Comparison of ENCODE assay signal across 1 cellular context in the genomic region with DNA sequence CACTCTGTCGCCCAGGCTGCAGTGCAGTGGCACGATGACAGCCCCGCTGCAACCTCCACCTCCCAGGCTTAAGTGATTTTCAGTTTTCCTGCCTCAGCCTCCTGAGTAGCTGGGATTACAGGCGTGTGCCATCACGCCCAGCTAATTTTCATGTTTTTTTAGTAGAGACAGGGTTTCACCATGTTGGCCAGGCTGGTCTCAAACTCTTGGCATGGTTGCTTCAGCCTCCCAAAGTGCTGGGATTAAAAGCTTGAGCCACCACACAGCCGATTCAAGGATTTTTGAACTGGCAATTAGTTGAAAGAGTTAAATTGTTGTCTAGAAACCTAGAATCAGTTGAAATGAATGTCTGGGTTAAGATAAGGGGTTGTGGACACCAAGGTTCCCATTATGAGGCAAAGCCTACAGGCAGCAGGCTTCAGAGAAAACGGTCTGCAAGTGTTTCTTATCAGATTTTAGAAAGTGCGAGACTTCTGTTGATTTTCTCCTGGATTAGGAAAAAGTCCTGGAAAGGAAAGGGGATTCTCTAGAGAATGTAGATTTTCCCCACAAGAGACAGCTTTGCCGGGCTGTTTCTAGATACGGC.
TF ChIP-seq lines count a peak whose summit lies in the region.

No MANE protein-coding gene starts in this region.

TF ChIP-seq in K562, 482 proteins besides CTCF, POLR2A, EP300 and RAD21 (continued from another document):
- TF ChIP-seq ZNF76 (CRISPR knock-in tag; IDR thresholded peaks at IDR 0.05; ENCODE audit: borderline replicate concordance) (no peak), TOE1 (IDR thresholded peaks at IDR 0.05; ENCODE audit: borderline replicate concordance) (no peak), TOE1 (CRISPR knock-in tag; IDR thresholded peaks at IDR 0.05; ENCODE audit: borderline replicate concordance, low read depth) (no peak), CBFA2T3 (IDR thresholded peaks at IDR 0.05) (peak; percentile 44), TEAD4 (IDR thresholded peaks at IDR 0.05; ENCODE audit: low read length) (peak; percentile 50; the same call in 1 of the 2 replicates), TEAD4 (CRISPR knock-in tag; IDR thresholded peaks at IDR 0.05; ENCODE audit: borderline replicate concordance) (no peak), RCOR1 (IDR thresholded peaks at IDR 0.05; ENCODE audit: borderline replicate concordance in 1 of 2, low read depth in 2 of 2, low read length in 2 of 2) (peak in 1 of 2 experiments; percentile 47; a peak in 1 of 4 replicates), POLR2AphosphoS5 (IDR thresholded peaks at IDR 0.05; ENCODE audit: control insufficient read depth, insufficient read depth, low read depth, low read length) (no peak), ZNF41 (CRISPR knock-in tag; conservative IDR thresholded peaks at IDR 0.05) (no peak), MXI1 (IDR thresholded peaks at IDR 0.05; ENCODE audit: low read depth, low read length) (no peak), HEY1 (CRISPR knock-in tag; IDR thresholded peaks at IDR 0.05; ENCODE audit: borderline replicate concordance) (no peak), SMARCA4 (IDR thresholded peaks at IDR 0.05) (0 out of 2 replicates have a peak, but pooled peaks have one; percentile 42), TAL1 (IDR thresholded peaks at IDR 0.05) (0 out of 2 replicates have a peak, but pooled peaks have one; percentile 7), ZNF224 (CRISPR knock-in tag; IDR thresholded peaks at IDR 0.05) (no peak), ETV6 (IDR thresholded peaks at IDR 0.05; ENCODE audit: borderline replicate concordance in 1 of 2, low read depth in 2 of 2, low read length in 1 of 2) (no peak), ETV6 (CRISPR knock-in tag; IDR thresholded peaks at IDR 0.05; ENCODE audit: borderline replicate concordance) (no peak), RFX7 (CRISPR knock-in tag; IDR thresholded peaks at IDR 0.05) (no peak), CBFA2T2 (conservative IDR thresholded peaks at IDR 0.05) (0 out of 2 replicates have a peak, but pooled peaks have one; percentile 7), NR3C1 (CRISPR knock-in tag; IDR thresholded peaks at IDR 0.05) (no peak), ARHGAP35 (IDR thresholded peaks at IDR 0.05; ENCODE audit: partially characterized antibody) (no peak), CBX3 (IDR thresholded peaks at IDR 0.05; ENCODE audit: borderline replicate concordance in 1 of 2, low read length in 2 of 2) (no peak), ARID1B (IDR thresholded peaks at IDR 0.05) (peak; percentile 53), SOX6 (IDR thresholded peaks at IDR 0.05) (peak; percentile 58; the same call in 1 of the 2 replicates)
- TF ChIP-seq, protein P1, sequence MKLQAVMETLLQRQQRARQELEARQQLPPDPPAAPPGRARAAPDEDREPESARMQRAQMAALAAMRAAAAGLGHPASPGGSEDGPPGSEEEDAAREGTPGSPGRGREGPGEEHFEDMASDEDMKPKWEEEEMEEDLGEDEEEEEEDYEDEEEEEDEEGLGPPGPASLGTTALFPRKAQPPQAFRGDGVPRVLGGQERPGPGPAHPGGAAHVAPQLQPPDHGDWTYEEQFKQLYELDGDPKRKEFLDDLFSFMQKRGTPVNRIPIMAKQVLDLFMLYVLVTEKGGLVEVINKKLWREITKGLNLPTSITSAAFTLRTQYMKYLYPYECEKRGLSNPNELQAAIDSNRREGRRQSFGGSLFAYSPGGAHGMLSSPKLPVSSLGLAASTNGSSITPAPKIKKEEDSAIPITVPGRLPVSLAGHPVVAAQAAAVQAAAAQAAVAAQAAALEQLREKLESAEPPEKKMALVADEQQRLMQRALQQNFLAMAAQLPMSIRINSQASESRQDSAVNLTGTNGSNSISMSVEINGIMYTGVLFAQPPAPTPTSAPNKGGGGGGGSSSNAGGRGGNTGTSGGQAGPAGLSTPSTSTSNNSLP (IDR thresholded peaks at IDR 0.05; ENCODE audit: borderline replicate concordance, low read depth, low read length): no peak
- TF ChIP-seq, protein P2, sequence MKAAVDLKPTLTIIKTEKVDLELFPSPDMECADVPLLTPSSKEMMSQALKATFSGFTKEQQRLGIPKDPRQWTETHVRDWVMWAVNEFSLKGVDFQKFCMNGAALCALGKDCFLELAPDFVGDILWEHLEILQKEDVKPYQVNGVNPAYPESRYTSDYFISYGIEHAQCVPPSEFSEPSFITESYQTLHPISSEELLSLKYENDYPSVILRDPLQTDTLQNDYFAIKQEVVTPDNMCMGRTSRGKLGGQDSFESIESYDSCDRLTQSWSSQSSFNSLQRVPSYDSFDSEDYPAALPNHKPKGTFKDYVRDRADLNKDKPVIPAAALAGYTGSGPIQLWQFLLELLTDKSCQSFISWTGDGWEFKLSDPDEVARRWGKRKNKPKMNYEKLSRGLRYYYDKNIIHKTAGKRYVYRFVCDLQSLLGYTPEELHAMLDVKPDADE (conservative IDR thresholded peaks at IDR 0.05; ENCODE audit: control insufficient read depth, low read depth, low read length): no peak
- TF ChIP-seq, protein P3, sequence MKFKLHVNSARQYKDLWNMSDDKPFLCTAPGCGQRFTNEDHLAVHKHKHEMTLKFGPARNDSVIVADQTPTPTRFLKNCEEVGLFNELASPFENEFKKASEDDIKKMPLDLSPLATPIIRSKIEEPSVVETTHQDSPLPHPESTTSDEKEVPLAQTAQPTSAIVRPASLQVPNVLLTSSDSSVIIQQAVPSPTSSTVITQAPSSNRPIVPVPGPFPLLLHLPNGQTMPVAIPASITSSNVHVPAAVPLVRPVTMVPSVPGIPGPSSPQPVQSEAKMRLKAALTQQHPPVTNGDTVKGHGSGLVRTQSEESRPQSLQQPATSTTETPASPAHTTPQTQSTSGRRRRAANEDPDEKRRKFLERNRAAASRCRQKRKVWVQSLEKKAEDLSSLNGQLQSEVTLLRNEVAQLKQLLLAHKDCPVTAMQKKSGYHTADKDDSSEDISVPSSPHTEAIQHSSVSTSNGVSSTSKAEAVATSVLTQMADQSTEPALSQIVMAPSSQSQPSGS (CRISPR knock-in tag; IDR thresholded peaks at IDR 0.05): no peak
- TF ChIP-seq, protein P4, sequence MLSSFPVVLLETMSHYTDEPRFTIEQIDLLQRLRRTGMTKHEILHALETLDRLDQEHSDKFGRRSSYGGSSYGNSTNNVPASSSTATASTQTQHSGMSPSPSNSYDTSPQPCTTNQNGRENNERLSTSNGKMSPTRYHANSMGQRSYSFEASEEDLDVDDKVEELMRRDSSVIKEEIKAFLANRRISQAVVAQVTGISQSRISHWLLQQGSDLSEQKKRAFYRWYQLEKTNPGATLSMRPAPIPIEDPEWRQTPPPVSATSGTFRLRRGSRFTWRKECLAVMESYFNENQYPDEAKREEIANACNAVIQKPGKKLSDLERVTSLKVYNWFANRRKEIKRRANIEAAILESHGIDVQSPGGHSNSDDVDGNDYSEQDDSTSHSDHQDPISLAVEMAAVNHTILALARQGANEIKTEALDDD (IDR thresholded peaks at IDR 0.05): peak; percentile 34; the same call in 1 of the 2 replicates
- TF ChIP-seq, protein P5, sequence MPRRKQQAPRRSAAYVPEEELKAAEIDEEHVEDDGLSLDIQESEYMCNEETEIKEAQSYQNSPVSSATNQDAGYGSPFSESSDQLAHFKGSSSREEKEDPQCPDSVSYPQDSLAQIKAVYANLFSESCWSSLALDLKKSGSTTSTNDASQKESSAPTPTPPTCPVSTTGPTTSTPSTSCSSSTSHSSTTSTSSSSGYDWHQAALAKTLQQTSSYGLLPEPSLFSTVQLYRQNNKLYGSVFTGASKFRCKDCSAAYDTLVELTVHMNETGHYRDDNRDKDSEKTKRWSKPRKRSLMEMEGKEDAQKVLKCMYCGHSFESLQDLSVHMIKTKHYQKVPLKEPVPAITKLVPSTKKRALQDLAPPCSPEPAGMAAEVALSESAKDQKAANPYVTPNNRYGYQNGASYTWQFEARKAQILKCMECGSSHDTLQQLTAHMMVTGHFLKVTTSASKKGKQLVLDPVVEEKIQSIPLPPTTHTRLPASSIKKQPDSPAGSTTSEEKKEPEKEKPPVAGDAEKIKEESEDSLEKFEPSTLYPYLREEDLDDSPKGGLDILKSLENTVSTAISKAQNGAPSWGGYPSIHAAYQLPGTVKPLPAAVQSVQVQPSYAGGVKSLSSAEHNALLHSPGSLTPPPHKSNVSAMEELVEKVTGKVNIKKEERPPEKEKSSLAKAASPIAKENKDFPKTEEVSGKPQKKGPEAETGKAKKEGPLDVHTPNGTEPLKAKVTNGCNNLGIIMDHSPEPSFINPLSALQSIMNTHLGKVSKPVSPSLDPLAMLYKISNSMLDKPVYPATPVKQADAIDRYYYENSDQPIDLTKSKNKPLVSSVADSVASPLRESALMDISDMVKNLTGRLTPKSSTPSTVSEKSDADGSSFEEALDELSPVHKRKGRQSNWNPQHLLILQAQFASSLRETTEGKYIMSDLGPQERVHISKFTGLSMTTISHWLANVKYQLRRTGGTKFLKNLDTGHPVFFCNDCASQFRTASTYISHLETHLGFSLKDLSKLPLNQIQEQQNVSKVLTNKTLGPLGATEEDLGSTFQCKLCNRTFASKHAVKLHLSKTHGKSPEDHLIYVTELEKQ (CRISPR knock-in tag; IDR thresholded peaks at IDR 0.05): no peak
- TF ChIP-seq, protein P6, sequence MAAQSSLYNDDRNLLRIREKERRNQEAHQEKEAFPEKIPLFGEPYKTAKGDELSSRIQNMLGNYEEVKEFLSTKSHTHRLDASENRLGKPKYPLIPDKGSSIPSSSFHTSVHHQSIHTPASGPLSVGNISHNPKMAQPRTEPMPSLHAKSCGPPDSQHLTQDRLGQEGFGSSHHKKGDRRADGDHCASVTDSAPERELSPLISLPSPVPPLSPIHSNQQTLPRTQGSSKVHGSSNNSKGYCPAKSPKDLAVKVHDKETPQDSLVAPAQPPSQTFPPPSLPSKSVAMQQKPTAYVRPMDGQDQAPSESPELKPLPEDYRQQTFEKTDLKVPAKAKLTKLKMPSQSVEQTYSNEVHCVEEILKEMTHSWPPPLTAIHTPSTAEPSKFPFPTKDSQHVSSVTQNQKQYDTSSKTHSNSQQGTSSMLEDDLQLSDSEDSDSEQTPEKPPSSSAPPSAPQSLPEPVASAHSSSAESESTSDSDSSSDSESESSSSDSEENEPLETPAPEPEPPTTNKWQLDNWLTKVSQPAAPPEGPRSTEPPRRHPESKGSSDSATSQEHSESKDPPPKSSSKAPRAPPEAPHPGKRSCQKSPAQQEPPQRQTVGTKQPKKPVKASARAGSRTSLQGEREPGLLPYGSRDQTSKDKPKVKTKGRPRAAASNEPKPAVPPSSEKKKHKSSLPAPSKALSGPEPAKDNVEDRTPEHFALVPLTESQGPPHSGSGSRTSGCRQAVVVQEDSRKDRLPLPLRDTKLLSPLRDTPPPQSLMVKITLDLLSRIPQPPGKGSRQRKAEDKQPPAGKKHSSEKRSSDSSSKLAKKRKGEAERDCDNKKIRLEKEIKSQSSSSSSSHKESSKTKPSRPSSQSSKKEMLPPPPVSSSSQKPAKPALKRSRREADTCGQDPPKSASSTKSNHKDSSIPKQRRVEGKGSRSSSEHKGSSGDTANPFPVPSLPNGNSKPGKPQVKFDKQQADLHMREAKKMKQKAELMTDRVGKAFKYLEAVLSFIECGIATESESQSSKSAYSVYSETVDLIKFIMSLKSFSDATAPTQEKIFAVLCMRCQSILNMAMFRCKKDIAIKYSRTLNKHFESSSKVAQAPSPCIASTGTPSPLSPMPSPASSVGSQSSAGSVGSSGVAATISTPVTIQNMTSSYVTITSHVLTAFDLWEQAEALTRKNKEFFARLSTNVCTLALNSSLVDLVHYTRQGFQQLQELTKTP (IDR thresholded peaks at IDR 0.05; ENCODE audit: low read depth in 1 of 2, partially characterized antibody in 2 of 2): no peak
- TF ChIP-seq, protein P7, sequence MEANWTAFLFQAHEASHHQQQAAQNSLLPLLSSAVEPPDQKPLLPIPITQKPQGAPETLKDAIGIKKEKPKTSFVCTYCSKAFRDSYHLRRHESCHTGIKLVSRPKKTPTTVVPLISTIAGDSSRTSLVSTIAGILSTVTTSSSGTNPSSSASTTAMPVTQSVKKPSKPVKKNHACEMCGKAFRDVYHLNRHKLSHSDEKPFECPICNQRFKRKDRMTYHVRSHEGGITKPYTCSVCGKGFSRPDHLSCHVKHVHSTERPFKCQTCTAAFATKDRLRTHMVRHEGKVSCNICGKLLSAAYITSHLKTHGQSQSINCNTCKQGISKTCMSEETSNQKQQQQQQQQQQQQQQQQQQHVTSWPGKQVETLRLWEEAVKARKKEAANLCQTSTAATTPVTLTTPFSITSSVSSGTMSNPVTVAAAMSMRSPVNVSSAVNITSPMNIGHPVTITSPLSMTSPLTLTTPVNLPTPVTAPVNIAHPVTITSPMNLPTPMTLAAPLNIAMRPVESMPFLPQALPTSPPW (CRISPR knock-in tag; IDR thresholded peaks at IDR 0.05): 0 out of 2 replicates have a peak, but pooled peaks have one; percentile 22
- TF ChIP-seq, protein P8, sequence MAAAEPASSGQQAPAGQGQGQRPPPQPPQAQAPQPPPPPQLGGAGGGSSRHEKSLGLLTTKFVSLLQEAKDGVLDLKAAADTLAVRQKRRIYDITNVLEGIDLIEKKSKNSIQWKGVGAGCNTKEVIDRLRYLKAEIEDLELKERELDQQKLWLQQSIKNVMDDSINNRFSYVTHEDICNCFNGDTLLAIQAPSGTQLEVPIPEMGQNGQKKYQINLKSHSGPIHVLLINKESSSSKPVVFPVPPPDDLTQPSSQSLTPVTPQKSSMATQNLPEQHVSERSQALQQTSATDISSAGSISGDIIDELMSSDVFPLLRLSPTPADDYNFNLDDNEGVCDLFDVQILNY (CRISPR knock-in tag; IDR thresholded peaks at IDR 0.05): no peak
TF ChIP-seq in K562: peak in this region for 13.
